9 cellular contexts compared by ENCODE assay signal in the genomic region with DNA sequence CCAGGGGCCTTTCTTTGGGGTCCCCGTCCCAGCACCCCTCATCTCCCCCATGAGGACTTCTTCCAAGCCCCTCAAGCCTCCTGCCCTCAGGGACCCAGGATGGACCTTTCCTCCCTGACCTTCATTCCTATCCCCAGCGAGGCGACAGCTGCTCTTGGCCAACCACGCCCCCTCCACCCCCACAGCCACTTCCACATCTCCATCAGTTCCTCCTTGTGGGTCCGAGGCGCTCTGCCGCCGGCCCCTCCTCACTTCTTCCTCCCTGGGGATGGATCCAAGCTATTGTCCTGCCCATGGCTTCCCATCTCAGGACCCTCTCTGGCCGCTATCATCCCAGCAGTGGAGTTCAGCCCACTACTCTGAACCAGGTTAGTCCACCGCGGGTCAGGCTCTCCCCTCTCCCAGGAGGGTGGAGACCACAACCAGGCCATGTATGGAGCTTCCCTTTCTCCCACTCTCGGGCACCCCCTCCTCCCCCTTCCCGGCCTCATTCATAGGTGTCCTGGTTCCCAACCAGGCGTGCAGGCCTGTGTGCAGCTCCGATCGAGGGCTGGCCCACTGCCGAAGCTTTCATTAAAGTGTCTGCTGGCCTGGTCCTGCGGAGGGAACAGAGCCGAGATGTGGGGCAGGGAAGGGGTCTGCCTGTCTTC. TPM values are rescaled to one million over a fixed set of nuclear protein-coding genes. Genes with fewer than 3 reads are reported as not detected.
DNase-seq lines count a peak whose midpoint lies in the region; ATAC-seq and TF ChIP-seq lines count a peak whose summit lies in the region.
"Had no signal": no experiment of that assay in that cellular context is flagged by ENCODE, and none has a peak within 500 bp of the region (broad histone marks: within the 10 kb centered on the region; RNA-seq: fewer than 3 reads in every experiment).

No MANE protein-coding gene starts in this region.

- H3K27ac ChIP-seq in Peyer's patch, result peak overlapping the region in 2 of 4 donors; percentile 74 to 91
- H3K27ac ChIP-seq: cardiac muscle cell had no signal

- peaks cover 0 to 36% (median 19%) of the 10 kb centered on the region in 4 donors for H3K4me1 ChIP-seq in Peyer's patch

- no peaks in the 10 kb centered on the region for H3K9me3 ChIP-seq in Peyer's patch

- H3K4me3 ChIP-seq in GM06990 (replicated peaks; ENCODE audit: low read depth, low read length), result 0 out of 2 replicates have a peak overlapping the region, but pooled peaks have one; percentile 15
- peak overlapping the region in 1 of 4 donors; percentile 79 for H3K4me3 ChIP-seq in Peyer's patch
- H3K4me3 ChIP-seq: cardiac muscle cell had no signal

- DNase-seq in GM06990 (ENCODE audit: extremely low read depth, insufficient read length) (no peak), Peyer's patch (peak in 2 of 3 donors; percentile 75 to 79), head of caudate nucleus (peak in 34 of 42 donors; percentile 21 to 66 (median 43)), retina (peak; percentile 53), NCI-H2029 treated with DMSO at 0.1 percent for 48 hours (lab: John Stamatoyannopoulos, UW) (no peak)

- no peaks in the 10 kb centered on the region for H3K36me3 ChIP-seq in GM06990 (ENCODE audit: control insufficient read depth, insufficient read depth, low read length)
- H3K36me3 ChIP-seq in Peyer's patch, result no peaks in the 10 kb centered on the region
- H3K36me3 ChIP-seq: cardiac muscle cell had no signal

- intact Hi-C loops in head of caudate nucleus (cut with DNase I), result loop anchor here (5.0 kb wide), 1 partner anchor 107 kb away; no protein-coding TSS in a partner anchor

- TF ChIP-seq CTCF in GM06990 (IDR thresholded peaks at IDR 0.05; ENCODE audit: insufficient read depth, low read length, poor library complexity, severe bottlenecking), result no peak
- no peak for TF ChIP-seq CTCF in Peyer's patch (IDR thresholded peaks at IDR 0.05)

- TF ChIP-seq POLR2A in Peyer's patch (IDR thresholded peaks at IDR 0.05), result no peak

- ATAC-seq in GM21367 (IDR thresholded peaks at IDR 0.05; ENCODE audit: unreplicated experiment), result no peak
- ATAC-seq in GM21360 (IDR thresholded peaks at IDR 0.05; ENCODE audit: unreplicated experiment), result no peak
- no peak for ATAC-seq in GM18867 (IDR thresholded peaks at IDR 0.05; ENCODE audit: unreplicated experiment)

- H3K27me3 ChIP-seq in GM06990 (replicated peaks; ENCODE audit: control insufficient read depth, insufficient read depth, low read length) (no peaks in the 10 kb centered on the region), Peyer's patch (no peaks in the 10 kb centered on the region)
- H3K27me3 ChIP-seq: cardiac muscle cell had no signal

RNA-seq across cellular contexts. Expression of gene SH2B2, which starts 1.7 kb away (rescaled TPM):
- total RNA-seq in Peyer's patch, result 10 to 100 TPM in 1 of 4 donors, 1 to 10 TPM in 3; 1.8 to 13.2 (median 2.7) TPM

Comparison
In these comparisons a context has a peak if more than half of its experiments do, and no peak if none do; other contexts are left out.
1. DNase-seq: peak in Peyer's patch (2 of 3), head of caudate nucleus (34 of 42) and retina (single experiment); none in GM06990 (single experiment) and NCI-H2029 treated with DMSO at 0.1 percent for 48 hours (single experiment).